Comparison of ENCODE assay signal across 30 cellular contexts in the genomic region with DNA sequence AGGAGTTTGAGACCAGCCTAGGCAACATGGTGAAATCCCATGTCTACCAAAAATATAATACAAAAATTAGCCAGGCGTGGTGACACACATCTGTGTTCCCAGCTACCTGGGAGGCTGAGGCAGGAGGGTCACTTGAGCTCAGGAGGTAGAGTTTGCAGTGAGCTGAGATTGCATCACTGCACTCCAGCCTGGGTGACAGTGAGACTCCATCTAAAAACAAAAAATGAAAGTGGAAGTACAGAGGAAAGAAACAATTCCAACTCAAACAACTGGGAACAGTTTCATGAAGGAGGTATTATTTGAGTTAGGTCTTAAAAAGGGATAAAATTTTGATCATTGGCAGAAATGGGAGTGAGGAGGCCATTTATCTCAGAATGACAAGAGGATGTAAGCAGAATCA.
"Had no signal": no experiment of that assay in that cellular context is flagged by ENCODE, and none has a peak within 500 bp of the region (broad histone marks: within the 10 kb centered on the region; RNA-seq: fewer than 3 reads in every experiment).

No MANE protein-coding gene starts in this region.

- H3K4me3 ChIP-seq: breast epithelium, esophagus muscularis mucosa, heart right ventricle, psoas muscle had no signal

- H3K9ac ChIP-seq: parathyroid adenoma had no signal

- H3K79me2 ChIP-seq: parathyroid adenoma had no signal

- DNase-seq: activated CD4-positive, alpha-beta memory T cell treated with anti-CD3 and anti-CD28 coated beads, Interleukin-2, amount 10 ng/mL, durations not matched to agents 7 days and 5 days; activated CD4-positive, alpha-beta T cell treated with anti-CD3 and anti-CD28 coated beads, Interleukin-2, amount 10 ng/mL, durations not matched to agents 24 days and 14 days; activated CD4-positive, CD25-positive, alpha-beta regulatory T cell treated with anti-CD3 and anti-CD28 coated beads, Interleukin-2, amount 50 U/mL, for 72 hours; activated CD8-positive, alpha-beta memory T cell treated with anti-CD3 and anti-CD28 coated beads, Interleukin-2, amount 50 U/mL, for 48 hours; activated gamma-delta T cell treated with Interleukin-2 at 50 U/mL for 16 hours; activated naive CD4-positive, alpha-beta T cell treated with anti-CD3 and anti-CD28 coated beads, Interleukin-2, amount 50 U/mL, for 16 hours; activated naive CD8-positive, alpha-beta T cell treated with anti-CD3 and anti-CD28 coated beads, Interleukin-2, amount 50 U/mL, for 24 hours; activated T-cell treated with anti-CD3 and anti-CD28 coated beads, Interleukin-2, amount 50 U/mL, for 24 hours; amygdala; central memory CD4-positive, alpha-beta T cell; endodermal cell; foreskin keratinocyte; heart right ventricle; kidney glomerular epithelial cell; left ventricle myocardium superior; midbrain; naive thymus-derived CD4-positive, alpha-beta T cell; nucleus accumbens; psoas muscle; stimulated activated CD4-positive, alpha-beta T cell treated with anti-CD3 and anti-CD28 coated beads, Interleukin-15, amount 100 ng/mL, for 24 hours; stimulated activated CD4-positive, alpha-beta T cell treated with anti-CD3 and anti-CD28 coated beads, Interleukin-2, amount 100 ng/mL, for 24 hours; stimulated activated naive CD4-positive, alpha-beta T cell; T-helper 9 cell; WERI-Rb-1 had no signal

- ATAC-seq: activated naive CD8-positive, alpha-beta T cell treated with anti-CD3 and anti-CD28 coated beads, Interleukin-2, amount 50 U/mL, for 24 hours; activated T-helper 17 cell treated with anti-CD3 and anti-CD28 coated beads, Interleukin-2, amount 50 U/mL, for 72 hours; foreskin keratinocyte; heart right ventricle; left ventricle myocardium superior; naive thymus-derived CD4-positive, alpha-beta T cell; psoas muscle had no signal

- H3K27ac ChIP-seq: breast epithelium, foreskin keratinocyte, heart right ventricle, parathyroid adenoma, psoas muscle, WERI-Rb-1 had no signal

- H3K27me3 ChIP-seq: breast epithelium, esophagus muscularis mucosa, foreskin keratinocyte, heart right ventricle, tibial nerve had no signal

- H2AFZ ChIP-seq: parathyroid adenoma had no signal

- H3K36me3 ChIP-seq: breast epithelium, esophagus muscularis mucosa, heart right ventricle, tibial nerve, WERI-Rb-1 had no signal

- H3K4me1 ChIP-seq: breast epithelium, parathyroid adenoma had no signal

- H3K9me3 ChIP-seq: breast epithelium, esophagus muscularis mucosa, heart right ventricle, psoas muscle, tibial nerve had no signal

- FAIRE-seq: TTC549 had no signal
